In the genomic region with DNA sequence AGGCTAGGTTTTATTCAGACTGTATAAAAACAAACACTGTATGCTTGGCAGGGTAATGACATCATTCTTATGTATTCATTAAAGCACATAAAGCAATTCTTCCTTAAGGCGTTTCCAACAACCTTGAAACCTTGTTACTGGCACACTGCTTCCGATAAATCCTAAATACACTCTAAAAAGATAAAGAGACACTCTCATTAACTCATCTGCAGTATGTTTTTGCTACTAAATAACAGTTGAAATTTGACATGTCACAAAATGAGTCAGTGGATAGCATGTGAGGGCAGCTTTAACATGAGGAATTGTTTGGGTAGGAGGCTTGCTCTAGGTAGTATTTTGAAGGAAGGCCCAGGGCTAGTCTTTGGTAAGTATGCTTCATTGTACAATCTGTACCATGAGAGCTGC, we compare ENCODE assay signal across 19 cellular contexts. TPM values are rescaled to one million over a fixed set of nuclear protein-coding genes. Genes with fewer than 3 reads are reported as not detected.
DNase-seq lines count a peak whose midpoint lies in the region; TF ChIP-seq lines count a peak whose summit lies in the region.
"Had no signal": no experiment of that assay in that cellular context is flagged by ENCODE, and none has a peak within 500 bp of the region (broad histone marks: within the 10 kb centered on the region; RNA-seq: fewer than 3 reads in every experiment).

No MANE protein-coding gene starts in this region.

- no peak for TF ChIP-seq EP300 in stomach (IDR thresholded peaks at IDR 0.05)

- peaks cover 11% of the 10 kb centered on the region; the same call in 1 of the 2 replicates for H3F3A ChIP-seq in PC-9 (ENCODE audit: insufficient read depth, low read depth)

- no peaks in the 10 kb centered on the region for H3K9me3 Mint-ChIP-seq in activated naive CD4-positive, alpha-beta T cell treated with anti-CD3 and anti-CD28 coated beads, Interleukin-2, amount 50 U/mL, for 24 hours
- H3K9me3 Mint-ChIP-seq in activated naive CD4-positive, alpha-beta T cell treated with anti-CD3 and anti-CD28 coated beads, Interleukin-2, amount 10 ng/mL, durations not matched to agents 7 days and 5 days: no peaks in the 10 kb centered on the region
- H3K9me3 Mint-ChIP-seq: natural killer cell treated with Interleukin-12 subunit alpha and Interleukin-12 subunit beta and Interleukin-15 and Interleukin-18, amount 100 ng/mL, for 72 hours had no signal

- no peak overlapping the region for H2AFZ ChIP-seq in hepatocyte
- no peak overlapping the region for H2AFZ ChIP-seq in PC-9

- no peaks in the 10 kb centered on the region for H3K79me2 ChIP-seq in hepatocyte
- no peaks in the 10 kb centered on the region for H3K79me2 ChIP-seq in PC-9 (ENCODE audit: low read depth)

- no peak for TF ChIP-seq POLR2A in stomach (IDR thresholded peaks at IDR 0.05)

- H3K4me3 ChIP-seq in hepatocyte (no peak overlapping the region), stomach (no peak overlapping the region), PC-9 (no peak overlapping the region)
- H3K4me3 ChIP-seq: lung, psoas muscle, uterus had no signal

- H3K27me3 Mint-ChIP-seq in activated naive CD4-positive, alpha-beta T cell treated with anti-CD3 and anti-CD28 coated beads, Interleukin-2, amount 50 U/mL, for 24 hours: no peaks in the 10 kb centered on the region
- no peaks in the 10 kb centered on the region for H3K27me3 Mint-ChIP-seq in activated naive CD4-positive, alpha-beta T cell treated with anti-CD3 and anti-CD28 coated beads, Interleukin-2, amount 10 ng/mL, durations not matched to agents 7 days and 5 days
- H3K27me3 Mint-ChIP-seq: natural killer cell treated with Interleukin-12 subunit alpha and Interleukin-12 subunit beta and Interleukin-15 and Interleukin-18, amount 100 ng/mL, for 72 hours had no signal

- CTCF ChIA-PET in activated naive CD4-positive, alpha-beta T cell treated with anti-CD3 and anti-CD28 coated beads, Interleukin-2, amount 10 ng/mL, durations not matched to agents 7 days and 5 days (lab: Charles Lee): interaction anchor here (1.1 kb wide), 1 partner anchor 9 kb away, joined by 3 read pairs; no protein-coding TSS in a partner anchor
- CTCF ChIA-PET in PC-9 (lab: Charles Lee): no interaction called here

- H3K27ac ChIP-seq in hepatocyte (peak overlapping the region; percentile 45), stomach (peak overlapping the region in 3 of 5 donors; percentile 9 to 44 (median 14)), PC-9 (no peak overlapping the region; the same call in 1 of the 2 replicates)
- H3K27ac ChIP-seq: psoas muscle, uterus had no signal

- H3K4me1 Mint-ChIP-seq in activated naive CD4-positive, alpha-beta T cell treated with anti-CD3 and anti-CD28 coated beads, Interleukin-2, amount 50 U/mL, for 24 hours: peaks cover 6% of the 10 kb centered on the region
- H3K4me1 Mint-ChIP-seq in activated naive CD4-positive, alpha-beta T cell treated with anti-CD3 and anti-CD28 coated beads, Interleukin-2, amount 10 ng/mL, durations not matched to agents 7 days and 5 days: no peaks in the 10 kb centered on the region

- intact Hi-C loops in stomach (cut with DNase I; ENCODE audit: low total_unique reads): no loop called here
- intact Hi-C loops in PC-9 (cut with micrococcal nuclease; ENCODE audit: unreplicated experiment): no loop called here

- H3K36me3 Mint-ChIP-seq in activated naive CD4-positive, alpha-beta T cell treated with anti-CD3 and anti-CD28 coated beads, Interleukin-2, amount 50 U/mL, for 24 hours: peaks cover 4% of the 10 kb centered on the region
- H3K36me3 Mint-ChIP-seq in activated naive CD4-positive, alpha-beta T cell treated with anti-CD3 and anti-CD28 coated beads, Interleukin-2, amount 10 ng/mL, durations not matched to agents 7 days and 5 days: peaks cover 20% of the 10 kb centered on the region

- H4K20me1 ChIP-seq in hepatocyte (ENCODE audit: insufficient read depth, poor library complexity, severe bottlenecking): no peaks in the 10 kb centered on the region
- H4K20me1 ChIP-seq in PC-9 (ENCODE audit: insufficient read depth): no peaks in the 10 kb centered on the region

- WGBS in hepatocyte (ENCODE audit: low lambda C conversion rate, missing lambda C conversion rate): 80% methylated on average over 2 of the region's 2 CpGs
- WGBS in stomach, 5 donors: 25 to 63% (median 47%) methylated on average over 2 of the region's 2 CpGs

- BruUV-seq in PC-9 (replicated peaks; lab: Mats Ljungman, UMichigan): no TSS peak

- no peaks in the 10 kb centered on the region for H3K36me3 ChIP-seq in hepatocyte (replicated peaks; ENCODE audit: insufficient read depth, low read depth)
- H3K36me3 ChIP-seq in stomach: peaks cover 13 to 43% (median 26%) of the 10 kb centered on the region in 4 donors
- H3K36me3 ChIP-seq in PC-9 (ENCODE audit: low read depth): peaks cover 4% of the 10 kb centered on the region
- H3K36me3 ChIP-seq: uterus had no signal

- DNase-seq in activated naive CD4-positive, alpha-beta T cell treated with anti-CD3 and anti-CD28 coated beads, Interleukin-2, amount 10 ng/mL, durations not matched to agents 7 days and 5 days: no peak
- DNase-seq in astrocyte of the hippocampus (ENCODE audit: low read depth, low spot score) (peak; percentile 26), hepatocyte (ENCODE audit: low spot score) (no peak), stomach (no peak), PC-9 (no peak), NCI-H2171 treated with DMSO at 0.1 percent for 48 hours (lab: John Stamatoyannopoulos, UW) (no peak)
- no peak for DNase-seq in NK-92 treated with Interleukin-12 subunit alpha and Interleukin-12 subunit beta, amount 100 ng/mL, for 24 hours (lab: John Stamatoyannopoulos, UW)
- DNase-seq: activated CD4-positive, alpha-beta T cell treated with anti-CD3 and anti-CD28 coated beads for 48 hours; activated naive CD4-positive, alpha-beta T cell treated with Interleukin-2 at 50 U/mL for 16 hours; effector CD8-positive, alpha-beta T cell; NCI-H187; NCI-H524; OCI-M1; psoas muscle; uterus had no signal

- no peaks in the 10 kb centered on the region for H3K9me3 ChIP-seq in hepatocyte (ENCODE audit: low read depth)
- no peaks in the 10 kb centered on the region for H3K9me3 ChIP-seq in stomach
- H3K9me3 ChIP-seq in PC-9 (ENCODE audit: insufficient read depth, low read depth): no peaks in the 10 kb centered on the region
- H3K9me3 ChIP-seq: psoas muscle, uterus had no signal

- POLR2A ChIA-PET in PC-9 (lab: Charles Lee; ENCODE audit: unreplicated experiment): no interaction called here

- no peaks in the 10 kb centered on the region for H3K9me2 ChIP-seq in hepatocyte (replicated peaks; ENCODE audit: insufficient read depth)
- no peaks in the 10 kb centered on the region for H3K9me2 ChIP-seq in PC-9 (ENCODE audit: insufficient read depth)

- H3K4me1 ChIP-seq in hepatocyte (ENCODE audit: insufficient read depth) (no peaks in the 10 kb centered on the region), stomach (no peaks in the 10 kb centered on the region), PC-9 (replicated peaks; ENCODE audit: insufficient read depth) (no peaks in the 10 kb centered on the region)
- H3K4me1 ChIP-seq: psoas muscle, uterus had no signal

- H3K4me3 Mint-ChIP-seq in activated naive CD4-positive, alpha-beta T cell treated with anti-CD3 and anti-CD28 coated beads, Interleukin-2, amount 50 U/mL, for 24 hours: no peak overlapping the region
- no peak overlapping the region for H3K4me3 Mint-ChIP-seq in activated naive CD4-positive, alpha-beta T cell treated with anti-CD3 and anti-CD28 coated beads, Interleukin-2, amount 10 ng/mL, durations not matched to agents 7 days and 5 days
- H3K4me3 Mint-ChIP-seq: natural killer cell treated with Interleukin-12 subunit alpha and Interleukin-12 subunit beta and Interleukin-15 and Interleukin-18, amount 100 ng/mL, for 72 hours had no signal

- TF ChIP-seq CTCF in hepatocyte (IDR thresholded peaks at IDR 0.05; ENCODE audit: poor library complexity) (no peak), stomach (IDR thresholded peaks at IDR 0.05) (no peak), PC-9 (conservative IDR thresholded peaks at IDR 0.05) (no peak)

- peak overlapping the region; percentile 30 for H3K27ac Mint-ChIP-seq in activated naive CD4-positive, alpha-beta T cell treated with anti-CD3 and anti-CD28 coated beads, Interleukin-2, amount 50 U/mL, for 24 hours
- no peak overlapping the region for H3K27ac Mint-ChIP-seq in activated naive CD4-positive, alpha-beta T cell treated with anti-CD3 and anti-CD28 coated beads, Interleukin-2, amount 10 ng/mL, durations not matched to agents 7 days and 5 days
- H3K27ac Mint-ChIP-seq: natural killer cell treated with Interleukin-12 subunit alpha and Interleukin-12 subunit beta and Interleukin-15 and Interleukin-18, amount 100 ng/mL, for 72 hours had no signal

- H3K4me2 ChIP-seq in hepatocyte (no peak overlapping the region), PC-9 (no peak overlapping the region)

- no peaks in the 10 kb centered on the region for H3K27me3 ChIP-seq in hepatocyte
- H3K27me3 ChIP-seq in stomach: no peaks in the 10 kb centered on the region
- no peaks in the 10 kb centered on the region for H3K27me3 ChIP-seq in PC-9 (ENCODE audit: insufficient read depth, low read depth)
- H3K27me3 ChIP-seq: uterus had no signal

RNA-seq across cellular contexts. Expression of gene YIPF5, which starts 13.7 kb away (rescaled TPM):
- 118 and 119 TPM in 2 replicates for total RNA-seq in hepatocyte
- 82.3 and 97.1 TPM in 2 replicates for polyA plus RNA-seq in hepatocyte
- total RNA-seq in stomach: 10 to 100 TPM in 3 of 5 donors, 1 to 10 TPM in 1, under 1 TPM in 1; 0.87 to 49.9 (median 16.5) TPM
- 10 to 100 TPM in 2 of 3 donors, 1 to 10 TPM in 1; 9.6 to 17.1 (median 11.6) TPM for polyA plus RNA-seq in stomach
- 35.9 and 65.8 TPM in 2 replicates for total RNA-seq in PC-9 (2021)

RNA-seq across cellular contexts. Expression of gene KCTD16, which starts 13.9 kb away (rescaled TPM):
- total RNA-seq in hepatocyte (2.3 and 3.4 TPM in 2 replicates), stomach (1 to 10 TPM in 1 of 5 donors, under 1 TPM in 1, not detected in 3; under 0.01 to 1.8 TPM), PC-9 (2021) (0.28 and 0.33 TPM in 2 replicates)
- polyA plus RNA-seq in hepatocyte (0.45 and 0.52 TPM in 2 replicates), stomach (under 1 TPM in 2 of 3 donors, not detected in 1; under 0.01 TPM)
- total RNA-seq: G401; natural killer cell treated with Interleukin-12 subunit alpha and Interleukin-12 subunit beta and Interleukin-15 and Interleukin-18, amount 100 ng/mL, for 72 hours had no signal
